In genomic region chr11:45233121-45233803, GRCh38 we compare ENCODE assay signal across 8 cellular contexts. TPM values are rescaled to one million over a fixed set of nuclear protein-coding genes. Genes with fewer than 3 reads are reported as not detected.
A peak's percentile ranks its signal among the peaks of the same experiment; 100 is the strongest.
DNase-seq lines count a peak whose midpoint lies in the region; ATAC-seq and TF ChIP-seq lines count a peak whose summit lies in the region.

No MANE protein-coding gene starts in this region.

- DNase-seq in NCI-H2081 (lab: John Stamatoyannopoulos, UW) (peak; percentile 55 to 58), NCI-H2081 treated with DMSO at 0.1 percent for 48 hours (lab: John Stamatoyannopoulos, UW) (no peak), Panc1 (ENCODE audit: low read depth, low spot score) (peak; percentile 36), fibroblast of pulmonary artery (ENCODE audit: low read depth) (peak; percentile 66), omental fat pad (ENCODE audit: low spot score) (peak; percentile 62), tibial artery (peak; percentile 67 to 81)
- peak; percentile 82 to 83 for DNase-seq in activated T-cell treated with anti-CD3 and anti-CD28 coated beads, Interleukin-2, amount 50 U/mL, for 48 hours

- H3K36me3 ChIP-seq in Panc1 (ENCODE audit: control insufficient read depth, insufficient read depth, low read length), result no peaks in the 10 kb centered on the region
- peaks cover 0 to 11% (median 0%) of the 10 kb centered on the region in 3 donors for H3K36me3 ChIP-seq in tibial artery

- CTCF ChIA-PET in Panc1 (lab: Charles Lee), result interaction anchor here (0.5 to 0.9 kb wide), 3 partner anchors 10 to 63 kb away, joined by 3 to 4 read pairs (median 4); no protein-coding TSS in a partner anchor

- BruUV-seq in Panc1 (replicated peaks; lab: Mats Ljungman, UMichigan), result no TSS peak

- ATAC-seq in HG03039 (IDR thresholded peaks at IDR 0.05; ENCODE audit: unreplicated experiment) (peak; percentile 64), Panc1 (peak; percentile 94), omental fat pad (ENCODE audit: low FRiP score) (no peak)

- H3K4me1 ChIP-seq in Panc1 (ENCODE audit: control insufficient read depth, insufficient read depth, low read length) (no peaks in the 10 kb centered on the region), tibial artery (no peaks in the 10 kb centered on the region)

- peaks cover 6% of the 10 kb centered on the region for H3K27me3 ChIP-seq in Panc1 (ENCODE audit: control insufficient read depth, insufficient read depth, low read length)
- H3K27me3 ChIP-seq in tibial artery, result no peaks in the 10 kb centered on the region

- intact Hi-C loops in Panc1 (cut with micrococcal nuclease; ENCODE audit: unreplicated experiment), result no loop called here
- intact Hi-C loops in tibial artery (cut with DNase I; ENCODE audit: low total_unique reads), result no loop called here

- no peak overlapping the region for H3K4me3 ChIP-seq in Panc1 (ENCODE audit: low read depth in 2 of 2, low read length in 2 of 2)
- no peak overlapping the region for H3K4me3 ChIP-seq in fibroblast of pulmonary artery (replicated peaks; ENCODE audit: low read depth, low read length)
- no peak overlapping the region for H3K4me3 ChIP-seq in tibial artery

- in situ Hi-C loops in Panc1 (cut with HindIII; ENCODE audit: low pct_unique_long_range_greater_than_20kb, low sequenced_read_pairs), result no loop called here

- TF ChIP-seq CTCF in Panc1 (IDR thresholded peaks at IDR 0.05) (peak; percentile 94), fibroblast of pulmonary artery (IDR thresholded peaks at IDR 0.05; ENCODE audit: low read length, missing control alignments) (peak; percentile 90), omental fat pad (IDR thresholded peaks at IDR 0.05) (no peak), tibial artery (IDR thresholded peaks at IDR 0.05) (peak; percentile 75 to 85)

- H3K9me3 ChIP-seq in Panc1 (ENCODE audit: control insufficient read depth, insufficient read depth, low read depth, low read length) (no peaks in the 10 kb centered on the region), tibial artery (no peaks in the 10 kb centered on the region)

- H3K27ac ChIP-seq in Panc1 (ENCODE audit: low read length) (no peak overlapping the region), tibial artery (no peak overlapping the region)

- POLR2A ChIA-PET in Panc1 (lab: Charles Lee), result no interaction called here

RNA-seq across cellular contexts. Expression of gene SYT13, which starts 52.9 kb away (rescaled TPM):
- total RNA-seq in Panc1 (2021; ENCODE audit: unreplicated experiment), result 0.13 TPM
- polyA plus RNA-seq in Panc1 (2012; ENCODE audit: insufficient read length), result not detected
- not detected for total RNA-seq in omental fat pad

Comparison
In these comparisons a context has a peak if more than half of its experiments do, and no peak if none do; other contexts are left out.
1. CTCF ChIP-seq: peak in Panc1 (single experiment), fibroblast of pulmonary artery (single experiment) and tibial artery (2 of 2); none in omental fat pad (0 of 3).